Comparison of ENCODE assay signal across 11 cellular contexts in the genomic region with DNA sequence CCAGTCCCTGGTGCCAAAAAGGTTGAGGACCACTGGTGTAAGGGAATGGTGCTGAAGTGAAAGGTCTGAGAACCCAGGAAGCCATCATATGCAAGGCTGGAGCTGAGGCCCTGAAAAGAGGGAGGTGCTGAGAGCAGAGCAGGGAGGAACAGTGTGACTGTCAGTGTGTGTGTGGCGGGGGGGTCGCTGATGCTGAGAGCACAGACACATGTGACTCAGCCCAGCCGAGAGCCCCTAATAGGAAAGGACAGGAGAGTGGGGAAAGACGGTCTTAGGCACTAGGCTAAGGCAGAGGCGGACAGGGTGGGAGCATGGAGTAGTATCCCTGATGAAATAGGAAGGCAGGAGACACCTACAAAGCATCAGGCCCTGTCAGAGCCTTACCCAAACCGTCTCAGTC. TPM values are rescaled to one million over a fixed set of nuclear protein-coding genes. Genes with fewer than 3 reads are reported as not detected.
A peak's percentile ranks its signal among the peaks of the same experiment; 100 is the strongest.
DNase-seq lines count a peak whose midpoint lies in the region; ATAC-seq and TF ChIP-seq lines count a peak whose summit lies in the region.
"Had no signal": no experiment of that assay in that cellular context is flagged by ENCODE, and none has a peak within 500 bp of the region (broad histone marks: within the 10 kb centered on the region; RNA-seq: fewer than 3 reads in every experiment).

No MANE protein-coding gene starts in this region.

- H3K4me3 Mint-ChIP-seq in GM23338 = peak overlapping the region; percentile 89
- H3K4me3 Mint-ChIP-seq in activated CD8-positive, alpha-beta T cell treated with anti-CD3 and anti-CD28 coated beads, Interleukin-2, amount 10 ng/mL, durations not matched to agents 7 days and 5 days = peak overlapping the region; percentile 10

- no peaks in the 10 kb centered on the region for H3K9me3 ChIP-seq in A673 (ENCODE audit: low read depth, low read length, poor library complexity, severe bottlenecking)
- H3K9me3 ChIP-seq in lower lobe of right lung = no peaks in the 10 kb centered on the region
- H3K9me3 ChIP-seq: thyroid gland had no signal

- no TSS peak for BruUV-seq in A673 (replicated peaks; lab: Mats Ljungman, UMichigan)

- H3K36me3 Mint-ChIP-seq in GM23338 (ENCODE audit: low read depth) = peaks cover 7% of the 10 kb centered on the region; the same call in 2 of the 3 replicates
- H3K36me3 Mint-ChIP-seq in activated CD8-positive, alpha-beta T cell treated with anti-CD3 and anti-CD28 coated beads, Interleukin-2, amount 10 ng/mL, durations not matched to agents 7 days and 5 days (ENCODE audit: low read depth) = no peaks in the 10 kb centered on the region

- H3K4me1 Mint-ChIP-seq in GM23338 = peaks cover 14% of the 10 kb centered on the region
- peaks cover 6% of the 10 kb centered on the region for H3K4me1 Mint-ChIP-seq in activated CD8-positive, alpha-beta T cell treated with anti-CD3 and anti-CD28 coated beads, Interleukin-2, amount 10 ng/mL, durations not matched to agents 7 days and 5 days (ENCODE audit: low read depth)

- H3K27me3 ChIP-seq in A673 (replicated peaks; ENCODE audit: insufficient read depth, low read depth, low read length, poor library complexity) = no peaks in the 10 kb centered on the region
- H3K27me3 ChIP-seq in GM23338 (ENCODE audit: insufficient read depth) = no peaks in the 10 kb centered on the region
- H3K27me3 ChIP-seq in lower lobe of right lung (ENCODE audit: low read depth) = no peaks in the 10 kb centered on the region
- H3K27me3 ChIP-seq: thyroid gland had no signal

- intact Hi-C loops in A673 (cut with micrococcal nuclease; ENCODE audit: unreplicated experiment) (loop anchor here (5.0 kb wide), 1 partner anchor 286 kb away; the partner anchor contains the start of gene ALDH3A2), lower lobe of right lung (cut with DNase I) (no loop called here)

- CTCF ChIA-PET in A673 (lab: Charles Lee) = no interaction called here
- CTCF ChIA-PET in activated CD8-positive, alpha-beta T cell treated with anti-CD3 and anti-CD28 coated beads, Interleukin-2, amount 10 ng/mL, durations not matched to agents 7 days and 5 days (lab: Charles Lee) = interaction anchor here (5.9 kb wide), 1 partner anchor 87 kb away, joined by 86 read pairs; no protein-coding TSS in a partner anchor

- POLR2A ChIA-PET in A673 (lab: Charles Lee; ENCODE audit: low non-redundant PET) = no interaction called here
- POLR2A ChIA-PET in activated CD8-positive, alpha-beta T cell treated with anti-CD3 and anti-CD28 coated beads, Interleukin-2, amount 10 ng/mL, durations not matched to agents 7 days and 5 days (lab: Charles Lee) = no interaction called here

- H3K27ac ChIP-seq in A673 (ENCODE audit: low read depth, low read length, poor library complexity, severe bottlenecking) (no peak overlapping the region), GM23338 (ENCODE audit: low read depth) (no peak overlapping the region), lower lobe of right lung (no peak overlapping the region)

- no peaks in the 10 kb centered on the region for H3K79me2 ChIP-seq in GM23338 (replicated peaks; ENCODE audit: insufficient read depth)

- no peaks in the 10 kb centered on the region for H3K9me2 ChIP-seq in GM23338 (ENCODE audit: insufficient read depth)

- no peak for DNase-seq in A673 (ENCODE audit: low spot score)
- no peak for DNase-seq in GM23338 (ENCODE audit: low spot score)
- no peak for DNase-seq in activated CD8-positive, alpha-beta T cell treated with anti-CD3 and anti-CD28 coated beads, Interleukin-2, amount 10 ng/mL, durations not matched to agents 7 days and 5 days
- no peak for DNase-seq in lower lobe of right lung
- no peak for DNase-seq in ecto neural progenitor cell (ENCODE audit: low spot score)
- DNase-seq in stimulated activated CD4-positive, alpha-beta T cell treated with anti-CD3 and anti-CD28 coated beads, Interleukin-4, amount 100 ng/mL, for 1 hour = no peak
- no peak for DNase-seq in NAMALWA (ENCODE audit: low spot score)
- DNase-seq: stimulated activated CD4-positive, alpha-beta T cell treated with anti-CD3 and anti-CD28 coated beads, Interleukin-4, amount 100 ng/mL, for 24 hours had no signal

- H3F3A ChIP-seq in GM23338 (replicated peaks; ENCODE audit: low read depth) = no peaks in the 10 kb centered on the region

- H3K4me1 ChIP-seq in A673 (ENCODE audit: insufficient read depth, low read length, poor library complexity, severe bottlenecking) = peaks cover 22% of the 10 kb centered on the region
- H3K4me1 ChIP-seq in GM23338 (ENCODE audit: insufficient read depth) = peaks cover 11% of the 10 kb centered on the region
- H3K4me1 ChIP-seq in lower lobe of right lung = peaks cover 13% of the 10 kb centered on the region

- no peak overlapping the region for H3K27ac Mint-ChIP-seq in GM23338
- no peak overlapping the region for H3K27ac Mint-ChIP-seq in activated CD8-positive, alpha-beta T cell treated with anti-CD3 and anti-CD28 coated beads, Interleukin-2, amount 10 ng/mL, durations not matched to agents 7 days and 5 days

- H2AFZ ChIP-seq in GM23338 = no peak overlapping the region

- no peak for ATAC-seq in GM23338
- ATAC-seq in activated CD8-positive, alpha-beta T cell treated with anti-CD3 and anti-CD28 coated beads, Interleukin-2, amount 10 ng/mL, durations not matched to agents 7 days and 5 days = no peak
- no peak for ATAC-seq in lower lobe of right lung
- ATAC-seq in HG02623 (IDR thresholded peaks at IDR 0.05; ENCODE audit: unreplicated experiment) = no peak

- H3K27me3 Mint-ChIP-seq in GM23338 (ENCODE audit: insufficient read depth, low read depth, poor library complexity) = peaks cover 4% of the 10 kb centered on the region
- H3K27me3 Mint-ChIP-seq in activated CD8-positive, alpha-beta T cell treated with anti-CD3 and anti-CD28 coated beads, Interleukin-2, amount 10 ng/mL, durations not matched to agents 7 days and 5 days (ENCODE audit: low read depth) = peaks cover 34% of the 10 kb centered on the region

- H4K20me1 ChIP-seq in GM23338 (replicated peaks; ENCODE audit: insufficient read depth) = no peaks in the 10 kb centered on the region; the same call in 1 of the 2 replicates

- H3K4me3 ChIP-seq in A673 (ENCODE audit: low read depth, low read length, poor library complexity, severe bottlenecking) = peak overlapping the region; percentile 85
- no peak overlapping the region for H3K4me3 ChIP-seq in GM23338
- H3K4me3 ChIP-seq in lower lobe of right lung = peak overlapping the region; percentile 82

- H3K36me3 ChIP-seq in A673 (ENCODE audit: insufficient read depth, low read length, poor library complexity, severe bottlenecking) (no peaks in the 10 kb centered on the region), GM23338 (ENCODE audit: insufficient read depth) (no peaks in the 10 kb centered on the region), lower lobe of right lung (no peaks in the 10 kb centered on the region)

- no peaks in the 10 kb centered on the region for H3K9me3 Mint-ChIP-seq in GM23338
- no peaks in the 10 kb centered on the region for H3K9me3 Mint-ChIP-seq in activated CD8-positive, alpha-beta T cell treated with anti-CD3 and anti-CD28 coated beads, Interleukin-2, amount 10 ng/mL, durations not matched to agents 7 days and 5 days (ENCODE audit: insufficient read depth)

- TF ChIP-seq CTCF in A673 (conservative IDR thresholded peaks at IDR 0.05; ENCODE audit: low read depth, low read length) (no peak), GM23338 (conservative IDR thresholded peaks at IDR 0.05; ENCODE audit: low read depth in 2 of 2) (no peak), lower lobe of right lung (IDR thresholded peaks at IDR 0.05) (no peak)

- peak overlapping the region; percentile 97 for H3K4me2 ChIP-seq in GM23338

TF ChIP-seq in GM23338, 12 proteins besides CTCF, POLR2A, EP300 and RAD21 (continues in another document):
- TF ChIP-seq STAT1 (IDR thresholded peaks at IDR 0.05; ENCODE audit: unreplicated experiment) (no peak), JUNB (IDR thresholded peaks at IDR 0.05; ENCODE audit: unreplicated experiment) (no peak), ZNF331 (CRISPR knock-in tag; IDR thresholded peaks at IDR 0.05; ENCODE audit: low read depth) (no peak)

RNA-seq across cellular contexts. Expression of gene B9D1, which starts 1.2 kb away (rescaled TPM):
- 37.0 and 45.2 TPM in 2 replicates for total RNA-seq in A673 (2021)
- total RNA-seq in GM23338 (2014; rRNA removed; shearing (Covaris generic)) = 47.2 and 63.5 TPM in 2 replicates
- polyA plus RNA-seq in GM23338 (2016; fragmentation: Nextera tagmentation; extraction: Ambion mirVana) = 28.6 and 35.2 TPM in 2 replicates
- 1 to 10 TPM; 1.1 TPM for total RNA-seq in activated CD8-positive, alpha-beta T cell treated with anti-CD3 and anti-CD28 coated beads, Interleukin-2, amount 10 ng/mL, durations not matched to agents 7 days and 5 days
- 11.3 TPM for total RNA-seq in lower lobe of right lung

RNA-seq across cellular contexts. Expression of gene MAPK7, which starts 17.0 kb away (rescaled TPM):
- total RNA-seq in A673 (2021) = 40.0 and 55.8 TPM in 2 replicates
- total RNA-seq in GM23338 (2014; rRNA removed; shearing (Covaris generic)) = 40.8 and 53.1 TPM in 2 replicates
- polyA plus RNA-seq in GM23338 (2016; fragmentation: Nextera tagmentation; extraction: Ambion mirVana) = 15.5 and 15.6 TPM in 2 replicates
- total RNA-seq in activated CD8-positive, alpha-beta T cell treated with anti-CD3 and anti-CD28 coated beads, Interleukin-2, amount 10 ng/mL, durations not matched to agents 7 days and 5 days = 10 to 100 TPM; 31.5 to 33.5 TPM
- total RNA-seq in lower lobe of right lung = 22.2 TPM

RNA-seq across cellular contexts. Expression of gene MFAP4, which starts 25.7 kb away (rescaled TPM):
- total RNA-seq in A673 (2021) (60.9 and 92.7 TPM in 2 replicates), lower lobe of right lung (179 TPM)
- total RNA-seq in GM23338 (2014; rRNA removed; shearing (Covaris generic)) = 2.6 and 7.7 TPM in 2 replicates
- polyA plus RNA-seq in GM23338 (2016; fragmentation: Nextera tagmentation; extraction: Ambion mirVana) = 9.4 and 9.7 TPM in 2 replicates
- total RNA-seq in activated CD8-positive, alpha-beta T cell treated with anti-CD3 and anti-CD28 coated beads, Interleukin-2, amount 10 ng/mL, durations not matched to agents 7 days and 5 days = not detected
- total RNA-seq: activated CD8-positive, alpha-beta memory T cell treated with anti-CD3 and anti-CD28 coated beads for 36 hours had no signal

RNA-seq across cellular contexts. Expression of gene RNF112, which starts 49.7 kb away (rescaled TPM):
- total RNA-seq in A673 (2021) (0.09 and 0.57 TPM in 2 replicates), lower lobe of right lung (1.8 TPM)
- 1.5 and 4.1 TPM in 2 replicates for total RNA-seq in GM23338 (2014; rRNA removed; shearing (Covaris generic))
- polyA plus RNA-seq in GM23338 (2016; fragmentation: Nextera tagmentation; extraction: Ambion mirVana) = 0.38 and 0.42 TPM in 2 replicates
- total RNA-seq in activated CD8-positive, alpha-beta T cell treated with anti-CD3 and anti-CD28 coated beads, Interleukin-2, amount 10 ng/mL, durations not matched to agents 7 days and 5 days = under 1 TPM in 1 of 2 experiments, not detected in 1; 0.34 TPM
